Comparison of ENCODE assay signal across 8 cellular contexts in the genomic region with DNA sequence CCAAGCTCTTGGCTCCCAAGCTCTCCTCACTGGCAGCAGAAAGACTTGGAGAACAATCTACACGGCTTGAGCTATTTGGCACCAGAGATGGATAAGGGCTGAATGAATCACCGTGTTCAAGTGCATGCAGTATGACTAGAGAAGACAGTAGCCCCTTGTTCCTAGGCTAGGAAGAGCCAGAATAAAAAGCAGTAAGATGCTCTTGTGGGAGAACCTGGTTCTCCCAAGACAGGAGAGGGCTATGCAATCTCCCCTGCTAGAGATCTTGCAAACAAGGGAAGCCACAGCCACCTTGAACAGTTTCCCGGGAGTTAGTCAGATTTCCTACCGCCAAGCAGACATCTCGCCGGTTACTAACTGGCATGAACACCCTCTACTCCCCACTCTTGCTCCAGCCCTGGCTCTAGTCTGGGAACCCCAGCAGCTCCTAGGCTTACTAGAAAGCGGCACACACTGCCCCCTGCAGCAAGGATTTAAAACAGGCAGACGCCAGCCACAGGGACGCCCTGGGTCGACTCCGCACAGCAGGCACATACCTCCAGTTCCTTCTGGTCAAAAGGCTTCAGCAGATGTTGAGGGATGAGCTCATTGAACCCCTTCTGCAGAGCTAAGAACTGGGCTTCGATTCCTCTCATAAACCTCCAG.
DNase-seq lines count a peak whose midpoint lies in the region; ATAC-seq and TF ChIP-seq lines count a peak whose summit lies in the region.

No MANE protein-coding gene starts in this region.

- peaks cover 78 to 85% of the 10 kb centered on the region in 2 experiments for H3K36me3 ChIP-seq in SK-N-SH (replicated peaks in 1 of 2; ENCODE audit: control insufficient read depth in 1 of 2, insufficient read depth in 2 of 2, low read length in 1 of 2)

- H3K27me3 Mint-ChIP-seq in Calu3 (ENCODE audit: unreplicated experiment), result no peaks in the 10 kb centered on the region

- TF ChIP-seq RAD21 in SK-N-SH (IDR thresholded peaks at IDR 0.05; ENCODE audit: low read length), result no peak

- H3K4me1 ChIP-seq in SK-N-SH (ENCODE audit: control insufficient read depth in 1 of 2, insufficient read depth in 2 of 2, low read depth in 1 of 2, low read length in 1 of 2), result peaks cover 0 to 4% of the 10 kb centered on the region in 2 experiments; a peak in 1 of 4 replicates

- no peak overlapping the region for H3K4me3 Mint-ChIP-seq in Calu3 (ENCODE audit: low read depth, unreplicated experiment)

- POLR2A ChIA-PET in SK-N-SH (lab: Yijun Ruan, JAX), result no interaction called here

- no peaks in the 10 kb centered on the region for H3K9me2 ChIP-seq in SK-N-SH

- H4K20me1 ChIP-seq in SK-N-SH (ENCODE audit: insufficient read depth), result peaks cover 11% of the 10 kb centered on the region; the same call in 1 of the 2 replicates

- 87% methylated on average over 12 of the region's 12 CpGs for WGBS in SK-N-SH (ENCODE audit: low lambda C conversion rate)

- H3K4me1 Mint-ChIP-seq in Calu3 (ENCODE audit: low read depth, unreplicated experiment), result peaks cover 10% of the 10 kb centered on the region

- H3F3A ChIP-seq in SK-N-SH (replicated peaks; ENCODE audit: insufficient read depth), result peaks cover 12% of the 10 kb centered on the region

- no peaks in the 10 kb centered on the region for H3K9me3 ChIP-seq in SK-N-SH

- no peaks in the 10 kb centered on the region for H3K9me3 Mint-ChIP-seq in Calu3 (ENCODE audit: low read depth, unreplicated experiment)

- H3K4me3 ChIP-seq in SK-N-SH (ENCODE audit: low read depth in 2 of 2, low read length in 1 of 2), result no peak overlapping the region

- TF ChIP-seq CTCF in SK-N-SH (IDR thresholded peaks at IDR 0.05) (peak; percentile 67), Calu3 (IDR thresholded peaks at IDR 0.05; ENCODE audit: unreplicated experiment) (no peak)

- DNase-seq in NCI-H82 (lab: John Stamatoyannopoulos, UW) (peak; percentile 26), NCI-H82 treated with DMSO at 0.1 percent for 48 hours (lab: John Stamatoyannopoulos, UW; ENCODE audit: unreplicated experiment) (no peak), SK-N-SH (peak; percentile 68), head of caudate nucleus (peak; percentile 30 to 88 (median 73)), substantia nigra (lab: John Stamatoyannopoulos, UW) (peak in 43 of 49 donors; percentile 6 to 80 (median 52)), NCI-H446 treated with DMSO at 0.1 percent for 48 hours (lab: John Stamatoyannopoulos, UW) (no peak), Calu3 (no peak)

- BruUV-seq in Calu3 (replicated peaks; lab: Mats Ljungman, UMichigan), result no TSS peak

- H3K36me3 Mint-ChIP-seq in Calu3 (ENCODE audit: insufficient read depth, unreplicated experiment), result peaks cover 58% of the 10 kb centered on the region

- H2AFZ ChIP-seq in SK-N-SH (ENCODE audit: low read depth), result no peak overlapping the region

- no peak overlapping the region for H3K4me2 ChIP-seq in SK-N-SH

- H3K79me2 ChIP-seq in SK-N-SH (ENCODE audit: insufficient read depth), result peaks cover 4% of the 10 kb centered on the region; the same call in 1 of the 2 replicates

- H3K27me3 ChIP-seq in SK-N-SH (ENCODE audit: insufficient read depth), result no peaks in the 10 kb centered on the region

- intact Hi-C loops in head of caudate nucleus (cut with DNase I) (no loop called here), Calu3 (cut with micrococcal nuclease; ENCODE audit: unreplicated experiment) (no loop called here)

- H3K27ac ChIP-seq in SK-N-SH (ENCODE audit: low read depth in 2 of 2, low read length in 1 of 2) (0 out of 4 replicates have a peak overlapping the region, but pooled peaks of 1 of the 2 experiments have one; percentile 3), substantia nigra (ENCODE audit: low read depth, low read length, poor library complexity, severe bottlenecking) (peak overlapping the region; percentile 49)

- no peak overlapping the region for H3K27ac Mint-ChIP-seq in Calu3 (ENCODE audit: unreplicated experiment)

- CTCF ChIA-PET in SK-N-SH (lab: Yijun Ruan, JAX), result interaction anchor here (1.0 to 6.6 kb wide), 14 partner anchors 8 to 290 kb away, joined by 3 to 146 read pairs (median 4); no protein-coding TSS in a partner anchor
- CTCF ChIA-PET in Calu3 (lab: Charles Lee), result interaction anchor here (0.7 kb wide), 1 partner anchor 12 kb away, joined by 3 read pairs; no protein-coding TSS in a partner anchor

- no peak overlapping the region for H3K9ac ChIP-seq in SK-N-SH

- no peak for TF ChIP-seq EP300 in SK-N-SH (IDR thresholded peaks at IDR 0.05; ENCODE audit: borderline replicate concordance in 1 of 2, low read depth in 1 of 2, low read length in 1 of 2)

- no peak for ATAC-seq in GM19328 (IDR thresholded peaks at IDR 0.05; ENCODE audit: unreplicated experiment)

TF ChIP-seq in SK-N-SH, 30 proteins besides CTCF, POLR2A, EP300 and RAD21:
- TF ChIP-seq CHD2 (IDR thresholded peaks at IDR 0.05; ENCODE audit: low read length, partially characterized antibody), result no peak
- peak; percentile 10; the same call in 1 of the 2 replicates for TF ChIP-seq SMC3 (IDR thresholded peaks at IDR 0.05; ENCODE audit: low read depth, low read length)
- TF ChIP-seq, protein P1, sequence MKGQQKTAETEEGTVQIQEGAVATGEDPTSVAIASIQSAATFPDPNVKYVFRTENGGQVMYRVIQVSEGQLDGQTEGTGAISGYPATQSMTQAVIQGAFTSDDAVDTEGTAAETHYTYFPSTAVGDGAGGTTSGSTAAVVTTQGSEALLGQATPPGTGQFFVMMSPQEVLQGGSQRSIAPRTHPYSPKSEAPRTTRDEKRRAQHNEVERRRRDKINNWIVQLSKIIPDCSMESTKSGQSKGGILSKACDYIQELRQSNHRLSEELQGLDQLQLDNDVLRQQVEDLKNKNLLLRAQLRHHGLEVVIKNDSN (IDR thresholded peaks at IDR 0.05; ENCODE audit: borderline replicate concordance, low read depth), result no peak

Comparison
In these comparisons a context has a peak if more than half of its experiments do, and no peak if none do; other contexts are left out.
1. DNase-seq: peak in NCI-H82 (single experiment), SK-N-SH (single experiment), head of caudate nucleus (42 of 42) and substantia nigra (43 of 49); none in NCI-H82 treated with DMSO at 0.1 percent for 48 hours (single experiment), NCI-H446 treated with DMSO at 0.1 percent for 48 hours (single experiment) and Calu3 (single experiment).